1 cellular context compared by ENCODE assay signal in genomic region chr3:15602146-15602536, GRCh38.
TF ChIP-seq lines count a peak whose summit lies in the region.

No MANE protein-coding gene starts in this region.

TF ChIP-seq in endothelial cell of umbilical vein, 7 proteins besides CTCF, POLR2A, EP300 and RAD21:
- TF ChIP-seq, protein P1, sequence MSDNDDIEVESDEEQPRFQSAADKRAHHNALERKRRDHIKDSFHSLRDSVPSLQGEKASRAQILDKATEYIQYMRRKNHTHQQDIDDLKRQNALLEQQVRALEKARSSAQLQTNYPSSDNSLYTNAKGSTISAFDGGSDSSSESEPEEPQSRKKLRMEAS (IDR thresholded peaks at IDR 0.05; ENCODE audit: insufficient read depth, insufficient read length), result no peak
- TF ChIP-seq FOS (IDR thresholded peaks at IDR 0.05; ENCODE audit: borderline replicate concordance, insufficient read depth, low read length), result no peak
- TF ChIP-seq MYC (IDR thresholded peaks at IDR 0.05; ENCODE audit: low read depth, low read length), result no peak
- no peak for TF ChIP-seq GATA2 (IDR thresholded peaks at IDR 0.05; ENCODE audit: insufficient read depth, insufficient read length, low read depth, low read length)
- no peak for TF ChIP-seq EZH2 (IDR thresholded peaks at IDR 0.05; ENCODE audit: borderline replicate concordance, low read depth, low read length, severe bottlenecking)
TF ChIP-seq in endothelial cell of umbilical vein: peak in this region for 0.
